In the genomic region with DNA sequence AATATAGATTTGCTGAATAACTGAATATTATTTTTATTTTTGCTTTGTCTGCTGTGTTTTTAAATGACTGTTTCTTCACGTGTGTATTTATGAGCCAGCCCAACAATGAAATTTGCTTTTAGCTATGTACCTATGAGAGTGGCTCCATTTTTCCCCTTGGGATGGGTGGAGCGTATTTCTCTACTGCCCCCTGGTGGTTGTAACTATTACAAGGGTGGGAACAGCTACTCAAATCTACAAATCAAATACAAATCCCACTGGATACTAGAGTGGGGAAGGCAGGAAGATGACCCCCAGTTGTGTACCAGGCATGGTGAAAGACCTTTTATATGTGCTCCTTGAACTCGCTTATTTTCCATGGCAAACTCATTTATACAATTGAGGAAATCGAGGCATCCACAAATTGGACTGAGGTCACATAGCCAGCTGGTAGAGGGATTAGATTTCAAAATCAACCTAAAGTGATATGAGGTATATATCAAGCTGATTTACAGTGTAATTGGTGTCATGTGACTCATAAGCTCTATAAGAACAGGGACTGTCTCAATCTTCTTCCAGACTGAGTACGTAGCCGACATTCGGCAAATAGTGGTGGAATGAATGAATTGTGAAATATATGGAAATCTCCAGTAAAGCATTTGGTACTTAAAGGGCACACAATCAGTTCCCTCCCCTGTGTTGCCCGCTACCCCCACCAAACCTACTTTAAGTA, we compare ENCODE assay signal across 8 cellular contexts.
DNase-seq lines count a peak whose midpoint lies in the region; ATAC-seq and TF ChIP-seq lines count a peak whose summit lies in the region.

No MANE protein-coding gene starts in this region.

- H3K27ac ChIP-seq in lung (ENCODE audit: low read depth in 1 of 2, low read length in 1 of 2) = no peak overlapping the region

- ATAC-seq in GM21381 (IDR thresholded peaks at IDR 0.05; ENCODE audit: unreplicated experiment) = peak; percentile 57
- ATAC-seq in lung (ENCODE audit: insufficient read depth, low FRiP score) = no peak
- ATAC-seq in GM18870 (IDR thresholded peaks at IDR 0.05; ENCODE audit: unreplicated experiment) = no peak

- H3K9ac ChIP-seq in NT2/D1 (ENCODE audit: insufficient read length, low read depth) = no peak overlapping the region

- H3K4me1 ChIP-seq in NT2/D1 (ENCODE audit: insufficient read depth, insufficient read length) (no peaks in the 10 kb centered on the region), lung (ENCODE audit: control insufficient read depth in 2 of 2, insufficient read depth in 2 of 2, low read length in 2 of 2) (no peaks in the 10 kb centered on the region)

- H3K9me3 ChIP-seq in NT2/D1 (ENCODE audit: insufficient read depth, low read length) (no peaks in the 10 kb centered on the region), lung (ENCODE audit: control insufficient read depth in 2 of 2, insufficient read depth in 1 of 2, low read length in 1 of 2) (no peaks in the 10 kb centered on the region)

- WGBS in lung, 2 donors = 68 to 83% methylated on average over 8 of the region's 8 CpGs

- no peaks in the 10 kb centered on the region for H3K27me3 ChIP-seq in NT2/D1 (ENCODE audit: insufficient read depth, insufficient read length)
- H3K27me3 ChIP-seq in lung (ENCODE audit: control insufficient read depth, insufficient read depth) = no peaks in the 10 kb centered on the region

- no peaks in the 10 kb centered on the region for H3K36me3 ChIP-seq in NT2/D1 (ENCODE audit: insufficient read depth, insufficient read length, low read length)
- H3K36me3 ChIP-seq in lung (ENCODE audit: control insufficient read depth in 2 of 2, insufficient read depth in 2 of 2, low read length in 2 of 2) = no peaks in the 10 kb centered on the region

- DNase-seq in NCI-H748 (lab: John Stamatoyannopoulos, UW; ENCODE audit: unreplicated experiment) (peak; percentile 49), NCI-H748 treated with DMSO at 0.1 percent for 48 hours (lab: John Stamatoyannopoulos, UW) (no peak), HT-29 (ENCODE audit: low spot score) (peak; percentile 59), NT2/D1 (ENCODE audit: low read depth, low spot score) (peak; percentile 47), choroid plexus epithelial cell (ENCODE audit: low read depth) (peak; percentile 82), lung (ENCODE audit: low spot score) (peak; percentile 49)

- no peak overlapping the region for H3K4me3 ChIP-seq in NT2/D1 (ENCODE audit: insufficient read length, low read depth)
- no peak overlapping the region for H3K4me3 ChIP-seq in choroid plexus epithelial cell (ENCODE audit: low read depth, low read length)
- no peak overlapping the region for H3K4me3 ChIP-seq in lung

- TF ChIP-seq CTCF in choroid plexus epithelial cell (conservative IDR thresholded peaks at IDR 0.05; ENCODE audit: low read depth, low read length) (peak; percentile 86), lung (IDR thresholded peaks at IDR 0.05; ENCODE audit: control extremely low read depth, extremely low read depth) (peak; percentile 25)
